ENCODE assay signal across 29 cellular contexts in the genomic region with DNA sequence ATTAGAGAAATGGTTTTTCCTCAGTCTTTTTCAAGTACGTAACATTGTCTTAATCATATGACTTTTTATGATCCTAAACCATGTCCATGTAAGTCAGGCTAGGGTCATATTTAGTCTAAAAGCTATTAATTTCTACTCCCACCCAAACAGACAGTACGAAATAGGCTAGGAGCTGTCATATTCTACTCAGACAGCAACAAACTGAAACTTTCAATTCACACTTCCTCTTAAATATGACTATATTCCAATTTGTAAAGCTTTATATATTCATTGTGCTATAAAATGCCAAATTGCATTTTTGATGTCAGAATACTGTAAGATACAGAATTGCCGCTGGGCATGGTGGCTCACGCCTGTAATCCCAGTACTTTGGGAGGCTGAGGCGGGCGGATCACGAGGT.
"Had no signal": no experiment of that assay in that cellular context is flagged by ENCODE, and none has a peak within 500 bp of the region (broad histone marks: within the 10 kb centered on the region; RNA-seq: fewer than 3 reads in every experiment).

No MANE protein-coding gene starts in this region.

- H3K4me2 ChIP-seq: PC-9 had no signal

- ATAC-seq: activated CD8-positive, alpha-beta T cell treated with anti-CD3 and anti-CD28 coated beads for 36 hours; activated T-cell treated with anti-CD3 and anti-CD28 coated beads, Interleukin-2, amount 50 U/mL, for 72 hours; activated T-helper 17 cell treated with anti-CD3 and anti-CD28 coated beads, Interleukin-2, amount 50 U/mL, for 72 hours had no signal

- H3K27me3 ChIP-seq: brain microvascular endothelial cell had no signal

- H2AFZ ChIP-seq: PC-9 had no signal

- H3K36me3 ChIP-seq: brain microvascular endothelial cell had no signal

- H3K27ac ChIP-seq: brain microvascular endothelial cell, PC-9 had no signal

- DNase-seq: activated CD4-positive, alpha-beta T cell treated with anti-CD3 and anti-CD28 coated beads, Interleukin-2, amount 10 ng/mL, durations not matched to agents 24 days and 14 days; activated CD4-positive, alpha-beta T cell treated with anti-CD3 and anti-CD28 coated beads, Interleukin-2, amount 50 U/mL, for 4 hours; activated CD8-positive, alpha-beta T cell treated with anti-CD3 and anti-CD28 coated beads for 36 hours; activated effector memory CD4-positive, alpha-beta T cell treated with anti-CD3 and anti-CD28 coated beads, Interleukin-2, amount 50 U/mL, for 16 hours; activated naive CD4-positive, alpha-beta T cell; activated naive CD4-positive, alpha-beta T cell treated with anti-CD3 and anti-CD28 coated beads, Interleukin-2, amount 50 U/mL, for 16 hours; activated naive CD8-positive, alpha-beta T cell treated with anti-CD3 and anti-CD28 coated beads for 36 hours; activated T-cell treated with anti-CD3 and anti-CD28 coated beads, Interleukin-2, amount 50 U/mL, for 1 hour; activated T-cell treated with anti-CD3 and anti-CD28 coated beads, Interleukin-2, amount 50 U/mL, for 72 hours; amniotic stem cell; aorta; brain microvascular endothelial cell; central memory CD4-positive, alpha-beta T cell; Kasumi-1; KG1; MM.1S; NCI-H1092; NCI-H1436 treated with DMSO at 0.1 percent for 48 hours; NCI-H1694 treated with DMSO at 0.1 percent for 48 hours; NCI-H2029; NCI-H345; NCI-H524 treated with DMSO at 0.1 percent for 48 hours; PC-9; Right ventricle myocardium superior; SW 1271; T-helper 1 cell; T-helper 2 cell; T-helper 9 cell had no signal

- H3K4me3 ChIP-seq: PC-9 had no signal
